12 cellular contexts compared by ENCODE assay signal in the genomic region with DNA sequence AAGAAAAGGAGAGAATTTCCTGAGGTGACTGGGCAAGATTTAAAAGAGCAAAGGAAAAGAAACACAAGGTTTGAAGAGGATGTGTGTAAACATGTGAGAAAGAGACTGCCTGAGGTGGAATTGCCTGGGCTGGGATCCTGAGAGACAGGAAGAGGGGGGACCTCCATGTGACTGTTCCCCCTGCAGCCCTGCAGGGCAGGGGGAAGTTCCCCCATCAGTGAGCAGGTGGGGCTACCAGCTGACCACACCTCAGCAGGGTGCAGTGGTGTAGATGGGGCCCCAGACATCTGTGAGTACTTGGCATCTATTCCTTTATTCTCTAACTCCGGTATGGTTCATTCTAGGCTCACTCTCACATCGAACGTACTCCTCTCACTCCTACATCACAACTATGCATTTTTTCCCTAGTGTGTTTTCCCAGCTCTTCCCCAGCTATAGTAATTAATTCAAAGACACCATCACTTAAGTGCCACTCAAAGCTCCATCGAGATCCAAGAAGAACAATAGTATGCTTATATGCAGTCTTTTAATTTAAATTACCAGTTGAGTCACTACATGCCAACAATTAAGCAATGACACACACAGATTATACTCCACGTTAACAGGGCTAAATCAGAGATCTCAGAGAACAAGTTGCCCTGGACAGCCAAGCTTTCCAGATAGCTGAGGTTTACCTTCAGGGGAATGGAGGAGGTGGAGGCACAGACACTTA. TPM values are rescaled to one million over a fixed set of nuclear protein-coding genes. Genes with fewer than 3 reads are reported as not detected.
DNase-seq lines count a peak whose midpoint lies in the region; TF ChIP-seq lines count a peak whose summit lies in the region.
"Had no signal": no experiment of that assay in that cellular context is flagged by ENCODE, and none has a peak within 500 bp of the region (broad histone marks: within the 10 kb centered on the region; RNA-seq: fewer than 3 reads in every experiment).

No MANE protein-coding gene starts in this region.

- POLR2A ChIA-PET in A673 (lab: Charles Lee; ENCODE audit: low non-redundant PET) (interaction anchor here (0.7 kb wide), 1 partner anchor 34 kb away, joined by 3 read pairs; no protein-coding TSS in a partner anchor), RWPE1 (lab: Yijun Ruan, JAX; ENCODE audit: low non-redundant PET) (no interaction called here)

- intact Hi-C loops in A673 (cut with micrococcal nuclease; ENCODE audit: unreplicated experiment) = no loop called here

- DNase-seq in A673 (ENCODE audit: low spot score) = peak; percentile 47
- DNase-seq in HPDE6-E6E7 (ENCODE audit: extremely low spot score) = peak; percentile 26
- DNase-seq in RWPE1 (ENCODE audit: low spot score) = peak; percentile 39
- peak; percentile 18 for DNase-seq in fibroblast of peridontal ligament (ENCODE audit: extremely low read depth)
- no peak for DNase-seq in GM10266 (ENCODE audit: extremely low spot score)
- DNase-seq in GM19238 (ENCODE audit: insufficient read length, low spot score) = no peak
- no peak for DNase-seq in HuH-7 (ENCODE audit: low spot score)
- DNase-seq in mesenteric fat pad (ENCODE audit: low spot score) = no peak
- DNase-seq: amygdala, Kasumi-1, sigmoid colon, upper lobe of right lung had no signal

- H3K4me3 ChIP-seq in A673 (ENCODE audit: low read depth, low read length, poor library complexity, severe bottlenecking) = no peak overlapping the region
- H3K4me3 ChIP-seq: sigmoid colon, upper lobe of right lung had no signal

- H3K27me3 ChIP-seq in A673 (replicated peaks; ENCODE audit: insufficient read depth, low read depth, low read length, poor library complexity) = no peaks in the 10 kb centered on the region
- H3K27me3 ChIP-seq: sigmoid colon, upper lobe of right lung had no signal

- TF ChIP-seq CTCF in A673 (conservative IDR thresholded peaks at IDR 0.05; ENCODE audit: low read depth, low read length) (no peak), RWPE1 (conservative IDR thresholded peaks at IDR 0.05; ENCODE audit: low read depth) (no peak), GM10266 (IDR thresholded peaks at IDR 0.05; ENCODE audit: control insufficient read depth, insufficient read depth, low read depth, missing control alignments) (no peak)

- peaks cover 18% of the 10 kb centered on the region for H3K4me1 ChIP-seq in A673 (ENCODE audit: insufficient read depth, low read length, poor library complexity, severe bottlenecking)
- H3K4me1 ChIP-seq: upper lobe of right lung had no signal

- H3K27ac ChIP-seq in A673 (ENCODE audit: low read depth, low read length, poor library complexity, severe bottlenecking) (no peak overlapping the region), RWPE1 (peak overlapping the region; percentile 72)
- H3K27ac ChIP-seq: sigmoid colon, upper lobe of right lung had no signal

- CTCF ChIA-PET in A673 (lab: Charles Lee) = no interaction called here
- CTCF ChIA-PET in RWPE1 (lab: Yijun Ruan, JAX) = interaction anchor here (0.6 to 0.7 kb wide), 4 partner anchors 18 to 742 kb away, joined by 3 to 4 read pairs (median 3); no protein-coding TSS in a partner anchor

- no TSS peak for BruUV-seq in A673 (replicated peaks; lab: Mats Ljungman, UMichigan)

- H3K9me3 ChIP-seq in A673 (ENCODE audit: low read depth, low read length, poor library complexity, severe bottlenecking) = no peaks in the 10 kb centered on the region
- H3K9me3 ChIP-seq: sigmoid colon, upper lobe of right lung had no signal

- no peaks in the 10 kb centered on the region for H3K36me3 ChIP-seq in A673 (ENCODE audit: insufficient read depth, low read length, poor library complexity, severe bottlenecking)
- H3K36me3 ChIP-seq: sigmoid colon, upper lobe of right lung had no signal

RNA-seq across cellular contexts. Expression of a gene that starts 42.7 kb away (rescaled TPM):
- total RNA-seq in A673 (2021) (24.7 and 27.9 TPM in 2 replicates), mesenteric fat pad (50.6 TPM)

Comparison
In these comparisons a context has a peak if more than half of its experiments do, and no peak if none do; other contexts are left out.
1. DNase-seq: peak in A673 (single experiment), HPDE6-E6E7 (single experiment), RWPE1 (single experiment) and fibroblast of peridontal ligament (single experiment); none in GM10266 (single experiment), GM19238 (single experiment), HuH-7 (single experiment) and mesenteric fat pad (single experiment).